Comparison of ENCODE assay signal across 8 cellular contexts in genomic region chr19:39506944-39507714, GRCh38. TPM values are rescaled to one million over a fixed set of nuclear protein-coding genes. Genes with fewer than 3 reads are reported as not detected.
DNase-seq lines count a peak whose midpoint lies in the region; ATAC-seq and TF ChIP-seq lines count a peak whose summit lies in the region.

No MANE protein-coding gene starts in this region.

- CTCF ChIA-PET in AG04450 (lab: Charles Lee) = no interaction called here
- CTCF ChIA-PET in activated CD8-positive, alpha-beta memory T cell treated with anti-CD3 and anti-CD28 coated beads, Interleukin-2, amount 10 ng/mL, durations not matched to agents 7 days and 5 days (lab: Charles Lee) = interaction anchor here (1.7 to 2.7 kb wide), 2 partner anchors 9 to 26 kb away, joined by 6 to 11 read pairs; partner anchors contain the start of genes DLL3 and EID2B

- H3K4me1 Mint-ChIP-seq in activated CD8-positive, alpha-beta memory T cell treated with anti-CD3 and anti-CD28 coated beads, Interleukin-2, amount 10 ng/mL, durations not matched to agents 7 days and 5 days = peaks cover 22% of the 10 kb centered on the region

- POLR2A ChIA-PET in AG04450 (lab: Yijun Ruan, JAX) = interaction anchor here (1.0 to 1.2 kb wide), 2 partner anchors 62 to 71 kb away, joined by 4 read pairs; partner anchors contain the start of genes RPS16 and SUPT5H

- H3K27ac Mint-ChIP-seq in activated CD8-positive, alpha-beta memory T cell treated with anti-CD3 and anti-CD28 coated beads, Interleukin-2, amount 10 ng/mL, durations not matched to agents 7 days and 5 days = no peak overlapping the region

- peaks cover 54% of the 10 kb centered on the region for H3K27me3 Mint-ChIP-seq in activated CD8-positive, alpha-beta memory T cell treated with anti-CD3 and anti-CD28 coated beads, Interleukin-2, amount 10 ng/mL, durations not matched to agents 7 days and 5 days

- H3K4me3 ChIP-seq in AG04450 (ENCODE audit: low read depth, low read length) (peak overlapping the region; percentile 60), esophagus squamous epithelium (peak overlapping the region; percentile 17 to 62 (median 38)), urinary bladder (ENCODE audit: low read depth, low read length) (peak overlapping the region; percentile 39)

- H3K27ac ChIP-seq in AG04450 (ENCODE audit: low read depth, low read length) (no peak overlapping the region), esophagus squamous epithelium (no peak overlapping the region), urinary bladder (ENCODE audit: low read depth) (no peak overlapping the region)

- no peak for DNase-seq in AG04450 (ENCODE audit: low read depth, low spot score)
- peak; percentile 63 for DNase-seq in NCI-H460 (ENCODE audit: extremely low read depth, low read depth)
- peak; percentile 64 for DNase-seq in activated CD8-positive, alpha-beta memory T cell treated with anti-CD3 and anti-CD28 coated beads, Interleukin-2, amount 10 ng/mL, durations not matched to agents 7 days and 5 days
- no peak for DNase-seq in esophagus squamous epithelium (lab: John Stamatoyannopoulos, UW)
- peak; percentile 30 for DNase-seq in occipital lobe (lab: John Stamatoyannopoulos, UW)

- in situ Hi-C loops in GM18951 (cut with MboI; ENCODE audit: low sequenced_read_pairs, unreplicated experiment) = no loop called here

- 4 to 22% methylated on average over 12 to 36 of the region's 96 CpGs for WGBS in esophagus squamous epithelium, 2 donors
- WGBS in urinary bladder = 2% methylated on average over 96 of the region's 96 CpGs

- no peaks in the 10 kb centered on the region for H3K9me3 Mint-ChIP-seq in activated CD8-positive, alpha-beta memory T cell treated with anti-CD3 and anti-CD28 coated beads, Interleukin-2, amount 10 ng/mL, durations not matched to agents 7 days and 5 days (ENCODE audit: low read depth)

- H3K9me3 ChIP-seq in AG04450 (ENCODE audit: control insufficient read depth, insufficient read depth, low read length) (peaks cover 5% of the 10 kb centered on the region; the same call in 1 of the 2 replicates), esophagus squamous epithelium (peaks cover 0 to 6% (median 0%) of the 10 kb centered on the region in 3 donors)

- intact Hi-C loops in esophagus squamous epithelium (cut with DNase I) = no loop called here

- peak overlapping the region; percentile 74 for H3K4me3 Mint-ChIP-seq in activated CD8-positive, alpha-beta memory T cell treated with anti-CD3 and anti-CD28 coated beads, Interleukin-2, amount 10 ng/mL, durations not matched to agents 7 days and 5 days

- H3K4me1 ChIP-seq in esophagus squamous epithelium (peaks cover 6 to 23% (median 7%) of the 10 kb centered on the region in 3 donors), urinary bladder (ENCODE audit: insufficient read depth) (no peaks in the 10 kb centered on the region)

- peak; percentile 54 for TF ChIP-seq POLR2A in GM18951 (IDR thresholded peaks at IDR 0.05; ENCODE audit: extremely low read depth, insufficient read depth, insufficient read length)
- no peak for TF ChIP-seq POLR2A in esophagus squamous epithelium (IDR thresholded peaks at IDR 0.05)

- no peaks in the 10 kb centered on the region for H3K36me3 ChIP-seq in esophagus squamous epithelium
- no peaks in the 10 kb centered on the region for H3K36me3 ChIP-seq in urinary bladder (ENCODE audit: insufficient read depth)

- H3K36me3 Mint-ChIP-seq in activated CD8-positive, alpha-beta memory T cell treated with anti-CD3 and anti-CD28 coated beads, Interleukin-2, amount 10 ng/mL, durations not matched to agents 7 days and 5 days = no peaks in the 10 kb centered on the region

- H3K27me3 ChIP-seq in AG04450 (ENCODE audit: control insufficient read depth, insufficient read depth, low read length) = peaks cover 24% of the 10 kb centered on the region
- H3K27me3 ChIP-seq in esophagus squamous epithelium = peaks cover 8 to 96% (median 18%) of the 10 kb centered on the region in 4 donors

- TF ChIP-seq CTCF in AG04450 (IDR thresholded peaks at IDR 0.05; ENCODE audit: low read depth, low read length) (no peak), esophagus squamous epithelium (IDR thresholded peaks at IDR 0.05) (no peak)

- peak; percentile 71 for ATAC-seq in activated CD8-positive, alpha-beta memory T cell treated with anti-CD3 and anti-CD28 coated beads, Interleukin-2, amount 10 ng/mL, durations not matched to agents 7 days and 5 days
- no peak for ATAC-seq in GM19023 (IDR thresholded peaks at IDR 0.05; ENCODE audit: unreplicated experiment)

RNA-seq across cellular contexts. Expression of gene SELENOV, which starts 7.8 kb away (rescaled TPM):
- not detected in 2 replicates for polyA plus RNA-seq in AG04450 (2011; rRNA removed)
- polyA minus RNA-seq in AG04450 (2011; rRNA and poly(A)+ RNA removed) = not detected in 2 replicates
- not detected in 2 replicates for total RNA-seq in NCI-H460 (2014; rRNA removed; shearing (Covaris generic))
- polyA plus RNA-seq in NCI-H460 (2014; cell fraction: nucleus; rRNA removed) = not detected in 2 replicates
- not detected for total RNA-seq in activated CD8-positive, alpha-beta memory T cell treated with anti-CD3 and anti-CD28 coated beads, Interleukin-2, amount 10 ng/mL, durations not matched to agents 7 days and 5 days
- not detected for total RNA-seq in esophagus squamous epithelium
- not detected for total RNA-seq in occipital lobe
- total RNA-seq in urinary bladder = 0.37 TPM
- not detected for polyA plus RNA-seq in urinary bladder

RNA-seq across cellular contexts. Expression of gene DLL3, which starts 8.4 kb away (rescaled TPM):
- 0.47 and 0.58 TPM in 2 replicates for polyA plus RNA-seq in AG04450 (2011; rRNA removed)
- 0.18 TPM in 1 of 2 replicates, not detected in the other for polyA minus RNA-seq in AG04450 (2011; rRNA and poly(A)+ RNA removed)
- 4.0 and 5.8 TPM in 2 replicates for total RNA-seq in NCI-H460 (2014; rRNA removed; shearing (Covaris generic))
- polyA plus RNA-seq in NCI-H460 (2014; cell fraction: nucleus; rRNA removed) = 8.1 and 11.3 TPM in 2 replicates
- under 1 TPM; 0.26 to 0.98 TPM for total RNA-seq in activated CD8-positive, alpha-beta memory T cell treated with anti-CD3 and anti-CD28 coated beads, Interleukin-2, amount 10 ng/mL, durations not matched to agents 7 days and 5 days
- total RNA-seq in esophagus squamous epithelium = not detected
- 15.8 TPM for total RNA-seq in occipital lobe
- not detected for total RNA-seq in urinary bladder
- polyA plus RNA-seq in urinary bladder = not detected

RNA-seq across cellular contexts. Expression of gene EID2B, which starts 25.5 kb away (rescaled TPM):
- polyA plus RNA-seq in AG04450 (2011; rRNA removed) = 2.3 and 3.1 TPM in 2 replicates
- 0.70 and 1.1 TPM in 2 replicates for polyA minus RNA-seq in AG04450 (2011; rRNA and poly(A)+ RNA removed)
- 3.3 and 4.9 TPM in 2 replicates for total RNA-seq in NCI-H460 (2014; rRNA removed; shearing (Covaris generic))
- 9.4 and 12.5 TPM in 2 replicates for polyA plus RNA-seq in NCI-H460 (2014; cell fraction: nucleus; rRNA removed)
- total RNA-seq in activated CD8-positive, alpha-beta memory T cell treated with anti-CD3 and anti-CD28 coated beads, Interleukin-2, amount 10 ng/mL, durations not matched to agents 7 days and 5 days = 1 to 10 TPM; 4.7 to 7.4 TPM
- total RNA-seq in esophagus squamous epithelium = 1 to 10 TPM in 1 of 4 donors, under 1 TPM in 2, not detected in 1; 0.48 to 3.6 (median 0.79) TPM
- 18.9 TPM for total RNA-seq in occipital lobe
- total RNA-seq in urinary bladder = 5.3 TPM
- polyA plus RNA-seq in urinary bladder = 6.9 TPM

RNA-seq across cellular contexts. Expression of gene TIMM50, which starts 26.5 kb away (rescaled TPM):
- polyA plus RNA-seq in AG04450 (2011; rRNA removed) = 58.9 and 75.0 TPM in 2 replicates
- 66.5 and 67.2 TPM in 2 replicates for polyA minus RNA-seq in AG04450 (2011; rRNA and poly(A)+ RNA removed)
- total RNA-seq in NCI-H460 (2014; rRNA removed; shearing (Covaris generic)) = 75.6 and 81.7 TPM in 2 replicates
- polyA plus RNA-seq in NCI-H460 (2014; cell fraction: nucleus; rRNA removed) = 120 and 133 TPM in 2 replicates
- 10 to 100 TPM; 59.6 to 83.9 TPM for total RNA-seq in activated CD8-positive, alpha-beta memory T cell treated with anti-CD3 and anti-CD28 coated beads, Interleukin-2, amount 10 ng/mL, durations not matched to agents 7 days and 5 days
- total RNA-seq in esophagus squamous epithelium = 10 to 100 TPM; 34.0 to 63.2 (median 51.5) TPM
- total RNA-seq in occipital lobe = 39.6 TPM
- total RNA-seq in urinary bladder = 24.0 TPM
- polyA plus RNA-seq in urinary bladder = 52.1 TPM

RNA-seq across cellular contexts. Expression of gene EID2, which starts 32.8 kb away (rescaled TPM):
- 11.3 and 11.5 TPM in 2 replicates for polyA plus RNA-seq in AG04450 (2011; rRNA removed)
- 3.1 and 4.2 TPM in 2 replicates for polyA minus RNA-seq in AG04450 (2011; rRNA and poly(A)+ RNA removed)
- total RNA-seq in NCI-H460 (2014; rRNA removed; shearing (Covaris generic)) = 10.7 and 12.6 TPM in 2 replicates
- 5.3 and 11.3 TPM in 2 replicates for polyA plus RNA-seq in NCI-H460 (2014; cell fraction: nucleus; rRNA removed)
- total RNA-seq in activated CD8-positive, alpha-beta memory T cell treated with anti-CD3 and anti-CD28 coated beads, Interleukin-2, amount 10 ng/mL, durations not matched to agents 7 days and 5 days = 10 to 100 TPM; 15.1 to 16.3 TPM
- 10 to 100 TPM in 1 of 4 donors, 1 to 10 TPM in 3; 6.0 to 10.5 (median 9.5) TPM for total RNA-seq in esophagus squamous epithelium
- total RNA-seq in occipital lobe = 26.4 TPM
- 10.9 TPM for total RNA-seq in urinary bladder
- 13.8 TPM for polyA plus RNA-seq in urinary bladder

Comparison
In these comparisons a context has a peak if more than half of its experiments do, and no peak if none do; other contexts are left out.
1. DNase-seq: peak in NCI-H460 (single experiment), activated CD8-positive, alpha-beta memory T cell treated with anti-CD3 and anti-CD28 coated beads, Interleukin-2, amount 10 ng/mL, durations not matched to agents 7 days and 5 days (single experiment) and occipital lobe (single experiment); none in AG04450 (single experiment) and esophagus squamous epithelium (single experiment).
2. Peak in every context shown above with its lines, with median percentiles within 50 percentile points of each other: H3K4me3 ChIP-seq.